10 cellular contexts compared by ENCODE assay signal in genomic region chr4:186693159-186693815, GRCh38. TPM values are rescaled to one million over a fixed set of nuclear protein-coding genes. Genes with fewer than 3 reads are reported as not detected.
DNase-seq lines count a peak whose midpoint lies in the region; ATAC-seq and TF ChIP-seq lines count a peak whose summit lies in the region.
"Had no signal": no experiment of that assay in that cellular context is flagged by ENCODE, and none has a peak within 500 bp of the region (broad histone marks: within the 10 kb centered on the region; RNA-seq: fewer than 3 reads in every experiment).

No MANE protein-coding gene starts in this region.

- H3K9me3 ChIP-seq in right cardiac atrium (ENCODE audit: control insufficient read depth, low read length) (no peaks in the 10 kb centered on the region), tibial artery (no peaks in the 10 kb centered on the region)
- no peaks in the 10 kb centered on the region for H3K9me3 ChIP-seq in CD4-positive, alpha-beta T cell (ENCODE audit: control insufficient read depth, low read length)

- peak; percentile 81 to 84 for ATAC-seq in right cardiac atrium
- no peak for ATAC-seq in CD4-positive, alpha-beta T cell (ENCODE audit: poor library complexity)
- no peak for ATAC-seq in HG02588 (IDR thresholded peaks at IDR 0.05; ENCODE audit: unreplicated experiment)

- H3K4me1 Mint-ChIP-seq in CD4-positive, alpha-beta T cell (ENCODE audit: low read depth), result no peaks in the 10 kb centered on the region
- H3K4me1 Mint-ChIP-seq: activated naive CD8-positive, alpha-beta T cell treated with anti-CD3 and anti-CD28 coated beads, Interleukin-2, amount 10 ng/mL, durations not matched to agents 7 days and 5 days had no signal

- DNase-seq in HK-2 (ENCODE audit: unreplicated experiment), result peak; percentile 72
- DNase-seq in astrocyte of the spinal cord (ENCODE audit: low read depth, low spot score), result peak; percentile 93
- DNase-seq in right cardiac atrium, result peak; percentile 81 to 84 (median 82)
- peak; percentile 88 to 93 for DNase-seq in tibial artery
- DNase-seq in CD4-positive, alpha-beta T cell, result no peak
- DNase-seq in UCSD-AML1 (lab: John Stamatoyannopoulos, UW; ENCODE audit: unreplicated experiment), result no peak
- DNase-seq in superior temporal gyrus (ENCODE audit: extremely low spot score), result no peak
- DNase-seq: activated naive CD8-positive, alpha-beta T cell treated with anti-CD3 and anti-CD28 coated beads, Interleukin-2, amount 10 ng/mL, durations not matched to agents 7 days and 5 days; NCI-H1436 treated with DMSO at 0.1 percent for 48 hours had no signal

- WGBS in right cardiac atrium, result 53% methylated on average over 17 of the region's 17 CpGs

- CTCF ChIA-PET in CD4-positive, alpha-beta T cell (lab: Charles Lee), result no interaction called here

- H3K9me3 Mint-ChIP-seq in CD4-positive, alpha-beta T cell, result no peaks in the 10 kb centered on the region

- no peaks in the 10 kb centered on the region for H3K27me3 Mint-ChIP-seq in CD4-positive, alpha-beta T cell
- H3K27me3 Mint-ChIP-seq: activated naive CD8-positive, alpha-beta T cell treated with anti-CD3 and anti-CD28 coated beads, Interleukin-2, amount 10 ng/mL, durations not matched to agents 7 days and 5 days had no signal

- H3K36me3 Mint-ChIP-seq in CD4-positive, alpha-beta T cell (ENCODE audit: low read depth), result no peaks in the 10 kb centered on the region
- H3K36me3 Mint-ChIP-seq: activated naive CD8-positive, alpha-beta T cell treated with anti-CD3 and anti-CD28 coated beads, Interleukin-2, amount 10 ng/mL, durations not matched to agents 7 days and 5 days had no signal

- H3K36me3 ChIP-seq in tibial artery, result peaks cover 0 to 4% (median 0%) of the 10 kb centered on the region in 3 donors

- H3K27ac Mint-ChIP-seq in CD4-positive, alpha-beta T cell, result no peak overlapping the region
- H3K27ac Mint-ChIP-seq: activated naive CD8-positive, alpha-beta T cell treated with anti-CD3 and anti-CD28 coated beads, Interleukin-2, amount 10 ng/mL, durations not matched to agents 7 days and 5 days had no signal

- H3K27me3 ChIP-seq in right cardiac atrium (ENCODE audit: control insufficient read depth, insufficient read depth) (no peaks in the 10 kb centered on the region), tibial artery (no peaks in the 10 kb centered on the region)
- no peaks in the 10 kb centered on the region for H3K27me3 ChIP-seq in CD4-positive, alpha-beta T cell (ENCODE audit: control insufficient read depth, insufficient read depth, low read length)

- peak overlapping the region; percentile 73 for H3K27ac ChIP-seq in right cardiac atrium (ENCODE audit: low read length)
- H3K27ac ChIP-seq in tibial artery, result peak overlapping the region; percentile 68 to 75
- H3K27ac ChIP-seq in CD4-positive, alpha-beta T cell (ENCODE audit: low read depth, low read length), result no peak overlapping the region

- in situ Hi-C loops in astrocyte of the spinal cord (cut with HindIII; ENCODE audit: low sequenced_read_pairs), result no loop called here

- H3K4me3 ChIP-seq in astrocyte of the spinal cord (ENCODE audit: low read depth, low read length), result no peak overlapping the region
- H3K4me3 ChIP-seq in right cardiac atrium (ENCODE audit: low read length), result no peak overlapping the region
- H3K4me3 ChIP-seq in tibial artery, result no peak overlapping the region

- POLR2A ChIA-PET in CD4-positive, alpha-beta T cell (lab: Charles Lee), result no interaction called here

- H3K4me1 ChIP-seq in right cardiac atrium (ENCODE audit: control insufficient read depth, insufficient read depth, low read length), result peaks cover 3% of the 10 kb centered on the region
- peaks cover 0 to 56% (median 17%) of the 10 kb centered on the region in 4 donors for H3K4me1 ChIP-seq in tibial artery

- intact Hi-C loops in right cardiac atrium (cut with DNase I), result no loop called here
- intact Hi-C loops in tibial artery (cut with DNase I; ENCODE audit: low total_unique reads), result no loop called here
- intact Hi-C loops in CD4-positive, alpha-beta T cell (cut with DNase I, micrococcal nuclease), result no loop called here

- no peak overlapping the region for H3K4me3 Mint-ChIP-seq in CD4-positive, alpha-beta T cell
- H3K4me3 Mint-ChIP-seq: activated naive CD8-positive, alpha-beta T cell treated with anti-CD3 and anti-CD28 coated beads, Interleukin-2, amount 10 ng/mL, durations not matched to agents 7 days and 5 days had no signal

- TF ChIP-seq CTCF in astrocyte of the spinal cord (IDR thresholded peaks at IDR 0.05; ENCODE audit: low read depth, low read length) (no peak), tibial artery (IDR thresholded peaks at IDR 0.05) (no peak)
- no peak for TF ChIP-seq CTCF in CD4-positive, alpha-beta T cell (IDR thresholded peaks at IDR 0.05)

RNA-seq across cellular contexts. Expression of gene FAT1, which starts 30.4 kb away (rescaled TPM):
- total RNA-seq in right cardiac atrium, result 10 to 100 TPM; 76.7 to 95.2 (median 82.9) TPM
- polyA plus RNA-seq in right cardiac atrium, result 29.7 TPM
- total RNA-seq in CD4-positive, alpha-beta T cell, result under 1 TPM in 1 of 2 experiments, not detected in 1; 0.03 TPM
- total RNA-seq: activated naive CD8-positive, alpha-beta T cell treated with anti-CD3 and anti-CD28 coated beads, Interleukin-2, amount 10 ng/mL, durations not matched to agents 7 days and 5 days had no signal

Comparison
In these comparisons a context has a peak if more than half of its experiments do, and no peak if none do; other contexts are left out.
1. DNase-seq: peak in HK-2 (single experiment), astrocyte of the spinal cord (single experiment), right cardiac atrium (3 of 3) and tibial artery (2 of 2); none in CD4-positive, alpha-beta T cell (0 of 10), UCSD-AML1 (single experiment) and superior temporal gyrus (single experiment).
2. ATAC-seq: peak in right cardiac atrium (2 of 2); none in CD4-positive, alpha-beta T cell (single experiment) and HG02588 (single experiment).
3. RNA of gene FAT1, which starts 30.4 kb away (total RNA-seq): 76.7 to 95.2 TPM in right cardiac atrium; 0.03 TPM in CD4-positive, alpha-beta T cell; every median in the first group is over 10 times any median in the second.